15 cellular contexts compared by ENCODE assay signal in genomic region chr5:67338416-67338815, GRCh38.
"Had no signal": no experiment of that assay in that cellular context is flagged by ENCODE, and none has a peak within 500 bp of the region (broad histone marks: within the 10 kb centered on the region; RNA-seq: fewer than 3 reads in every experiment).

No MANE protein-coding gene starts in this region.

- DNase-seq: activated CD4-positive, alpha-beta T cell treated with anti-CD3 and anti-CD28 coated beads, Interleukin-2, amount 50 U/mL, for 48 hours; activated gamma-delta T cell; activated T-cell treated with anti-CD3 and anti-CD28 coated beads, Interleukin-2, amount 50 U/mL, for 48 hours; colonic mucosa; effector memory CD4-positive, alpha-beta T cell; islet precursor cell; left lung; mucosa of descending colon; natural killer cell; occipital lobe; psoas muscle; right lobe of liver; stimulated activated CD4-positive, alpha-beta T cell treated with anti-CD3 and anti-CD28 coated beads, Interleukin-2, amount 100 ng/mL, for 24 hours; stimulated activated naive B cell treated with anti-CD40 and anti-IgM and Interleukin-4, amounts not matched to agents 10 μg/mL and 1 μg/mL and 100 μg/mL, for 72 hours; transverse colon had no signal
